In genomic region chr19:27419217-27419616, GRCh38 we compare ENCODE assay signal across 1 cellular context.
DNase-seq lines count a peak whose midpoint lies in the region; ATAC-seq and TF ChIP-seq lines count a peak whose summit lies in the region.
"Not testable (repeated sequence)": the region's sequence is repeated elsewhere in the genome, so short reads cannot be mapped to it uniquely, and the experiment has no call there.

No MANE protein-coding gene starts in this region.

- TF ChIP-seq CTCF in WTC11 (IDR thresholded peaks at IDR 0.05): not testable (repeated sequence)

- CTCF ChIA-PET in WTC11 (lab: Charles Lee): not testable (repeated sequence)

- not testable (repeated sequence) for H3K27ac Mint-ChIP-seq in WTC11

- H3K36me3 Mint-ChIP-seq in WTC11: peaks cover 81% of the 10 kb centered on the region

- not testable (repeated sequence) for DNase-seq in WTC11 (ENCODE audit: low spot score)

- H3K4me1 Mint-ChIP-seq in WTC11: not testable (repeated sequence)

- ATAC-seq in WTC11: not testable (repeated sequence)

- H3K4me3 Mint-ChIP-seq in WTC11: not testable (repeated sequence)

- peaks cover 18% of the 10 kb centered on the region for H3K27me3 Mint-ChIP-seq in WTC11 (ENCODE audit: low read depth)

- peaks cover 78% of the 10 kb centered on the region for H3K9me3 Mint-ChIP-seq in WTC11

- POLR2A ChIA-PET in WTC11 (lab: Charles Lee): not testable (repeated sequence)

TF ChIP-seq in WTC11, 78 proteins besides CTCF, POLR2A, EP300 and RAD21:
- peak; percentile 95 for TF ChIP-seq HMGA2 (CRISPR knock-in tag; IDR thresholded peaks at IDR 0.05)
